1 cellular context compared by ENCODE assay signal in the genomic region with DNA sequence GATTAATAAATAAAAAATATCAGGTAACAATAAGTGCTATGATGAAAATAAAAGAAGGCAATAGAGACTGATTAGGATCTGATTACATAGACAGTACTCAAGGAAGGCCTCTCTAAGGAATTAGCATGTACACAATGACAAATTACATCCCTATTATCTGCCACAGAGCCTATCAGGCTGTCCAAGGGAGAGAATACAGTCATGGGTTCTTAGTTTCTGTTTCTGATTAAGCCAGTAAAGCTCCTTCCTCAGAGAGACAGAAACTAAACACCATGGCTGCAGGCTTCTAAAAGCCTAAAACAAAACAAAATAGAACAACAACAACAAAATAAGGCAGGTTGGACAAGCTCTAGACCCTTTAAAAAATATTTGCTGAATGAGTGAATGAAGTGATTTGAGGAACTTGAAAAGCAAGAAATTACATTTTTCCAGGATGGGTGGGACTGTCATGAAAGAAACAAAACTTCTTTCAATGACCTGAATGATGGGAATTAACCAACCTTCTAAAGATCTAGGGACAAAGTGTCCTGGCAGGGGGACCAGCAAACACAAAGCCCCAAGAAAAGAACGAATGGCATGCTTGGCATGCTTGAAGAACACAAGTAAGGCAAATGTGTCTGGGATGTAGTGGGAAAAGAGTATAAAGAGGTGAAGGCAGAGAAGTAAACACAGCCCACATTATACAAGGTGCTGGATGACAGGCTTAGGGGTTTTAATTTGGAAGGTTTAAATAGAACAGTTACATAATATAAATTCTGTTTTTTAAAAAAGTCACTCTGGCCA.
TF ChIP-seq lines count a peak whose summit lies in the region.

No MANE protein-coding gene starts in this region.

TF ChIP-seq in GM12878, 131 proteins besides CTCF, POLR2A, EP300 and RAD21 (continued from another document):
- TF ChIP-seq, protein P1, sequence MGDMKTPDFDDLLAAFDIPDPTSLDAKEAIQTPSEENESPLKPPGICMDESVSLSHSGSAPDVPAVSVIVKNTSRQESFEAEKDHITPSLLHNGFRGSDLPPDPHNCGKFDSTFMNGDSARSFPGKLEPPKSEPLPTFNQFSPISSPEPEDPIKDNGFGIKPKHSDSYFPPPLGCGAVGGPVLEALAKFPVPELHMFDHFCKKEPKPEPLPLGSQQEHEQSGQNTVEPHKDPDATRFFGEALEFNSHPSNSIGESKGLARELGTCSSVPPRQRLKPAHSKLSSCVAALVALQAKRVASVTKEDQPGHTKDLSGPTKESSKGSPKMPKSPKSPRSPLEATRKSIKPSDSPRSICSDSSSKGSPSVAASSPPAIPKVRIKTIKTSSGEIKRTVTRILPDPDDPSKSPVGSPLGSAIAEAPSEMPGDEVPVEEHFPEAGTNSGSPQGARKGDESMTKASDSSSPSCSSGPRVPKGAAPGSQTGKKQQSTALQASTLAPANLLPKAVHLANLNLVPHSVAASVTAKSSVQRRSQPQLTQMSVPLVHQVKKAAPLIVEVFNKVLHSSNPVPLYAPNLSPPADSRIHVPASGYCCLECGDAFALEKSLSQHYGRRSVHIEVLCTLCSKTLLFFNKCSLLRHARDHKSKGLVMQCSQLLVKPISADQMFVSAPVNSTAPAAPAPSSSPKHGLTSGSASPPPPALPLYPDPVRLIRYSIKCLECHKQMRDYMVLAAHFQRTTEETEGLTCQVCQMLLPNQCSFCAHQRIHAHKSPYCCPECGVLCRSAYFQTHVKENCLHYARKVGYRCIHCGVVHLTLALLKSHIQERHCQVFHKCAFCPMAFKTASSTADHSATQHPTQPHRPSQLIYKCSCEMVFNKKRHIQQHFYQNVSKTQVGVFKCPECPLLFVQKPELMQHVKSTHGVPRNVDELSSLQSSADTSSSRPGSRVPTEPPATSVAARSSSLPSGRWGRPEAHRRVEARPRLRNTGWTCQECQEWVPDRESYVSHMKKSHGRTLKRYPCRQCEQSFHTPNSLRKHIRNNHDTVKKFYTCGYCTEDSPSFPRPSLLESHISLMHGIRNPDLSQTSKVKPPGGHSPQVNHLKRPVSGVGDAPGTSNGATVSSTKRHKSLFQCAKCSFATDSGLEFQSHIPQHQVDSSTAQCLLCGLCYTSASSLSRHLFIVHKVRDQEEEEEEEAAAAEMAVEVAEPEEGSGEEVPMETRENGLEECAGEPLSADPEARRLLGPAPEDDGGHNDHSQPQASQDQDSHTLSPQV (IDR thresholded peaks at IDR 0.05) = no peak
- no peak for TF ChIP-seq CHD1 (IDR thresholded peaks at IDR 0.05; ENCODE audit: low read depth, low read length)
